8 cellular contexts compared by ENCODE assay signal in genomic region chr17:78168906-78169793, GRCh38. TPM values are rescaled to one million over a fixed set of nuclear protein-coding genes. Genes with fewer than 3 reads are reported as not detected.
DNase-seq lines count a peak whose midpoint lies in the region; ATAC-seq and TF ChIP-seq lines count a peak whose summit lies in the region.

No MANE protein-coding gene starts in this region.

- no peak for TF ChIP-seq CTCF in GM12865 (IDR thresholded peaks at IDR 0.05; ENCODE audit: insufficient read depth, low read depth, low read length, missing control alignments)
- TF ChIP-seq CTCF in Panc1 (IDR thresholded peaks at IDR 0.05): no peak
- TF ChIP-seq CTCF in ovary (IDR thresholded peaks at IDR 0.05): no peak

- no peak for TF ChIP-seq EP300 in ovary (IDR thresholded peaks at IDR 0.05)

- H3K4me3 Mint-ChIP-seq in activated naive CD4-positive, alpha-beta T cell treated with anti-CD3 and anti-CD28 coated beads, Interleukin-2, amount 10 ng/mL, durations not matched to agents 7 days and 5 days: peak overlapping the region; percentile 66

- POLR2A ChIA-PET in Panc1 (lab: Charles Lee): interaction anchor here (0.6 to 1.2 kb wide), 3 partner anchors 20 to 261 kb away, joined by 3 to 7 read pairs (median 4); no protein-coding TSS in a partner anchor

- H3K27me3 Mint-ChIP-seq in activated naive CD4-positive, alpha-beta T cell treated with anti-CD3 and anti-CD28 coated beads, Interleukin-2, amount 10 ng/mL, durations not matched to agents 7 days and 5 days: peaks cover 23% of the 10 kb centered on the region

- peaks cover 27% of the 10 kb centered on the region for H3K36me3 Mint-ChIP-seq in activated naive CD4-positive, alpha-beta T cell treated with anti-CD3 and anti-CD28 coated beads, Interleukin-2, amount 10 ng/mL, durations not matched to agents 7 days and 5 days

- peaks cover 49% of the 10 kb centered on the region for H3K4me1 Mint-ChIP-seq in activated naive CD4-positive, alpha-beta T cell treated with anti-CD3 and anti-CD28 coated beads, Interleukin-2, amount 10 ng/mL, durations not matched to agents 7 days and 5 days

- H3K27ac ChIP-seq in Panc1 (ENCODE audit: low read length) (peak overlapping the region; percentile 69), ovary (peak overlapping the region; percentile 91 to 95), aorta (ENCODE audit: low read depth in 1 of 2, low read length in 2 of 2) (peak overlapping the region; percentile 58 to 84)

- BruUV-seq in Panc1 (replicated peaks; lab: Mats Ljungman, UMichigan): no TSS peak

- in situ Hi-C loops in Panc1 (cut with HindIII; ENCODE audit: low pct_unique_long_range_greater_than_20kb, low sequenced_read_pairs): no loop called here

- WGBS in ovary, 3 donors: 9 to 15% (median 12%) methylated on average over 20 to 38 of the region's 38 CpGs
- WGBS in aorta, 2 donors: 4 to 11% methylated on average over 17 to 38 of the region's 38 CpGs

- no peaks in the 10 kb centered on the region for H3K9me3 Mint-ChIP-seq in activated naive CD4-positive, alpha-beta T cell treated with anti-CD3 and anti-CD28 coated beads, Interleukin-2, amount 10 ng/mL, durations not matched to agents 7 days and 5 days

- peak overlapping the region; percentile 69 for H3K4me3 ChIP-seq in GM12865 (ENCODE audit: low read depth, low read length)
- peak overlapping the region; percentile 48 to 69 for H3K4me3 ChIP-seq in Panc1 (ENCODE audit: low read depth in 2 of 2, low read length in 2 of 2)
- H3K4me3 ChIP-seq in ovary: peak overlapping the region; percentile 78
- H3K4me3 ChIP-seq in aorta (ENCODE audit: low read length in 2 of 2): peak overlapping the region; percentile 76 to 84

- peak overlapping the region; percentile 55 for H3K27ac Mint-ChIP-seq in activated naive CD4-positive, alpha-beta T cell treated with anti-CD3 and anti-CD28 coated beads, Interleukin-2, amount 10 ng/mL, durations not matched to agents 7 days and 5 days

- H3K27me3 ChIP-seq in Panc1 (ENCODE audit: control insufficient read depth, insufficient read depth, low read length) (no peaks in the 10 kb centered on the region), ovary (no peaks in the 10 kb centered on the region), aorta (ENCODE audit: control insufficient read depth in 1 of 2, insufficient read depth in 2 of 2, low read length in 1 of 2) (no peaks in the 10 kb centered on the region)

- CTCF ChIA-PET in Panc1 (lab: Charles Lee): interaction anchor here (0.6 to 1.5 kb wide), 5 partner anchors 29 to 246 kb away, joined by 4 to 5 read pairs (median 4); no protein-coding TSS in a partner anchor
- CTCF ChIA-PET in activated naive CD4-positive, alpha-beta T cell treated with anti-CD3 and anti-CD28 coated beads, Interleukin-2, amount 10 ng/mL, durations not matched to agents 7 days and 5 days (lab: Charles Lee): interaction anchor here (0.5 to 1.5 kb wide), 4 partner anchors 9 to 82 kb away, joined by 3 to 4 read pairs (median 4); no protein-coding TSS in a partner anchor

- no peaks in the 10 kb centered on the region for H3K9me3 ChIP-seq in Panc1 (ENCODE audit: control insufficient read depth, insufficient read depth, low read depth, low read length)
- no peaks in the 10 kb centered on the region for H3K9me3 ChIP-seq in ovary
- H3K9me3 ChIP-seq in aorta (ENCODE audit: control insufficient read depth, low read length): no peaks in the 10 kb centered on the region

- no peaks in the 10 kb centered on the region; the same call in 1 of the 2 replicates for H3K36me3 ChIP-seq in Panc1 (ENCODE audit: control insufficient read depth, insufficient read depth, low read length)
- H3K36me3 ChIP-seq in ovary: no peaks in the 10 kb centered on the region
- no peaks in the 10 kb centered on the region for H3K36me3 ChIP-seq in aorta (ENCODE audit: control insufficient read depth in 1 of 2, insufficient read depth in 2 of 2, low read length in 1 of 2)

- ATAC-seq in HG02840 (IDR thresholded peaks at IDR 0.05; ENCODE audit: low FRiP score, unreplicated experiment) (peak; percentile 11), Panc1 (peak; percentile 72), aorta (ENCODE audit: low FRiP score) (no peak), HG02885 (IDR thresholded peaks at IDR 0.05; ENCODE audit: poor library complexity, unreplicated experiment) (no peak)

- DNase-seq in GM12865 (ENCODE audit: low read depth) (peak; percentile 83), Panc1 (ENCODE audit: low read depth, low spot score) (no peak), glomerular visceral epithelial cell (ENCODE audit: extremely low spot score) (peak; percentile 79), ovary (peak; percentile 48 to 69 (median 60)), aorta (peak; percentile 79 to 86)
- peak; percentile 74 for DNase-seq in activated naive CD4-positive, alpha-beta T cell treated with anti-CD3 and anti-CD28 coated beads, Interleukin-2, amount 10 ng/mL, durations not matched to agents 7 days and 5 days

- no peak for TF ChIP-seq POLR2A in ovary (IDR thresholded peaks at IDR 0.05)

- intact Hi-C loops in Panc1 (cut with micrococcal nuclease; ENCODE audit: unreplicated experiment) (no loop called here), ovary (cut with DNase I) (no loop called here), aorta (cut with DNase I) (no loop called here)

- peaks cover 36% of the 10 kb centered on the region for H3K4me1 ChIP-seq in Panc1 (ENCODE audit: control insufficient read depth, insufficient read depth, low read length)
- peaks cover 18% of the 10 kb centered on the region for H3K4me1 ChIP-seq in ovary (ENCODE audit: insufficient read depth)
- H3K4me1 ChIP-seq in aorta (ENCODE audit: control insufficient read depth in 1 of 2, insufficient read depth in 2 of 2, low read length in 2 of 2): no peaks in the 10 kb centered on the region

RNA-seq across cellular contexts. Expression of gene SYNGR2, which starts 0.8 kb away (rescaled TPM):
- 204 TPM for total RNA-seq in Panc1 (2021; ENCODE audit: unreplicated experiment)
- 313 TPM for polyA plus RNA-seq in Panc1 (2012; ENCODE audit: insufficient read length)
- 10 to 100 TPM; 25.2 to 88.7 (median 45.8) TPM for total RNA-seq in ovary
- 10 to 100 TPM; 11.9 to 51.5 TPM for polyA plus RNA-seq in ovary
- total RNA-seq in aorta: 10 to 100 TPM; 67.7 to 69.9 TPM
- 10 to 100 TPM; 49.0 to 91.9 TPM for polyA plus RNA-seq in aorta

RNA-seq across cellular contexts. Expression of gene TK1, which starts 17.7 kb away (rescaled TPM):
- 153 TPM for total RNA-seq in Panc1 (2021; ENCODE audit: unreplicated experiment)
- polyA plus RNA-seq in Panc1 (2012; ENCODE audit: insufficient read length): 97.2 TPM
- 1 to 10 TPM in 4 of 7 donors, under 1 TPM in 3; 0.35 to 4.9 (median 1.4) TPM for total RNA-seq in ovary
- 1 to 10 TPM in 1 of 2 donors, under 1 TPM in 1; 0.65 to 1.4 TPM for polyA plus RNA-seq in ovary
- total RNA-seq in aorta: 1 to 10 TPM; 2.4 to 3.8 TPM
- polyA plus RNA-seq in aorta: 1 to 10 TPM; 1.1 to 2.7 TPM

RNA-seq across cellular contexts. Expression of gene AFMID, which starts 18.0 kb away (rescaled TPM):
- 59.3 TPM for total RNA-seq in Panc1 (2021; ENCODE audit: unreplicated experiment)
- polyA plus RNA-seq in Panc1 (2012; ENCODE audit: insufficient read length): 38.3 TPM
- 10 to 100 TPM; 32.4 to 69.5 (median 38.5) TPM for total RNA-seq in ovary
- 10 to 100 TPM; 42.9 to 45.3 TPM for polyA plus RNA-seq in ovary
- total RNA-seq in aorta: 10 to 100 TPM; 18.1 to 36.5 TPM
- polyA plus RNA-seq in aorta: 10 to 100 TPM; 22.2 to 45.4 TPM

RNA-seq across cellular contexts. Expression of gene C17orf99, which starts 23.0 kb away (rescaled TPM):
- total RNA-seq in Panc1 (2021; ENCODE audit: unreplicated experiment): 0.67 TPM
- not detected for polyA plus RNA-seq in Panc1 (2012; ENCODE audit: insufficient read length)
- 1 to 10 TPM in 1 of 7 donors, under 1 TPM in 1, not detected in 5; 0.10 to 1.8 TPM for total RNA-seq in ovary
- polyA plus RNA-seq in ovary: under 1 TPM in 1 of 2 donors, not detected in 1; 0.11 TPM
- total RNA-seq in aorta: not detected
- polyA plus RNA-seq in aorta: under 1 TPM in 1 of 2 donors, not detected in 1; 0.13 TPM

RNA-seq across cellular contexts. Expression of gene TMC8, which starts 38.6 kb away (rescaled TPM):
- total RNA-seq in Panc1 (2021; ENCODE audit: unreplicated experiment) (1.4 TPM), ovary (1 to 10 TPM; 1.1 to 4.2 (median 2.4) TPM), aorta (10 to 100 TPM in 1 of 2 donors, 1 to 10 TPM in 1; 6.6 to 14.4 TPM)
- polyA plus RNA-seq in Panc1 (2012; ENCODE audit: insufficient read length): 1.5 TPM
- polyA plus RNA-seq in ovary (1 to 10 TPM in 1 of 2 donors, under 1 TPM in 1; 0.94 to 2.9 TPM), aorta (1 to 10 TPM; 1.0 to 8.0 TPM)

Comparison
In these comparisons a context has a peak if more than half of its experiments do, and no peak if none do; other contexts are left out.
1. ATAC-seq: peak in HG02840 (single experiment) and Panc1 (single experiment); none in aorta (single experiment) and HG02885 (single experiment).
2. RNA of gene TK1, which starts 17.7 kb away (total RNA-seq): 153 TPM in Panc1 (single experiment); 2.4 to 3.8 TPM in aorta and 0.35 to 4.9 TPM in ovary; every median in the first group is over 10 times any median in the second.
3. Peak in every context shown above with its lines, with median percentiles within 50 percentile points of each other: H3K4me3 ChIP-seq and H3K27ac ChIP-seq.